Comparison of ENCODE assay signal across 2 cellular contexts in genomic region chr16:2015117-2015946, GRCh38.
A peak's percentile ranks its signal among the peaks of the same experiment; 100 is the strongest.
TF ChIP-seq lines count a peak whose summit lies in the region.

No MANE protein-coding gene starts in this region.

TF ChIP-seq in A549, 52 proteins besides CTCF, POLR2A, EP300 and RAD21:
- 0 out of 2 replicates have a peak, but pooled peaks have one; percentile 68 for TF ChIP-seq TFCP2L1 (CRISPR knock-in tag; IDR thresholded peaks at IDR 0.05)
- 0 out of 2 replicates have a peak, but pooled peaks have one; percentile 17 for TF ChIP-seq E2F6 (IDR thresholded peaks at IDR 0.05; ENCODE audit: borderline replicate concordance, low read depth)
- TF ChIP-seq JUN (IDR thresholded peaks at IDR 0.05) = peak; percentile 69 to 79; a peak in 4 of 5 replicates
- TF ChIP-seq PHF8 (IDR thresholded peaks at IDR 0.05; ENCODE audit: borderline replicate concordance, low read depth) = no peak
- TF ChIP-seq MAFK (IDR thresholded peaks at IDR 0.05; ENCODE audit: partially characterized antibody) = peak; percentile 27
- TF ChIP-seq HES2 (IDR thresholded peaks at IDR 0.05) = peak; percentile 73
- TF ChIP-seq, protein P1, sequence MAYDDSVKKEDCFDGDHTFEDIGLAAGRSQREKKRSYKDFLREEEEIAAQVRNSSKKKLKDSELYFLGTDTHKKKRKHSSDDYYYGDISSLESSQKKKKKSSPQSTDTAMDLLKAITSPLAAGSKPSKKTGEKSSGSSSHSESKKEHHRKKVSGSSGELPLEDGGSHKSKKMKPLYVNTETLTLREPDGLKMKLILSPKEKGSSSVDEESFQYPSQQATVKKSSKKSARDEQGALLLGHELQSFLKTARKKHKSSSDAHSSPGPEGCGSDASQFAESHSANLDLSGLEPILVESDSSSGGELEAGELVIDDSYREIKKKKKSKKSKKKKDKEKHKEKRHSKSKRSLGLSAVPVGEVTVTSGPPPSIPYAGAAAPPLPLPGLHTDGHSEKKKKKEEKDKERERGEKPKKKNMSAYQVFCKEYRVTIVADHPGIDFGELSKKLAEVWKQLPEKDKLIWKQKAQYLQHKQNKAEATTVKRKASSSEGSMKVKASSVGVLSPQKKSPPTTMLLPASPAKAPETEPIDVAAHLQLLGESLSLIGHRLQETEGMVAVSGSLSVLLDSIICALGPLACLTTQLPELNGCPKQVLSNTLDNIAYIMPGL (CRISPR knock-in tag; IDR thresholded peaks at IDR 0.05; ENCODE audit: borderline replicate concordance) = no peak
- peak; percentile 86 to 94 for TF ChIP-seq CEBPB (IDR thresholded peaks at IDR 0.05)
- peak; percentile 71 for TF ChIP-seq HOXB5 (CRISPR knock-in tag; IDR thresholded peaks at IDR 0.05)
- TF ChIP-seq USF2 (IDR thresholded peaks at IDR 0.05) = 0 out of 2 replicates have a peak, but pooled peaks have one; percentile 18
- no peak for TF ChIP-seq HDAC2 (IDR thresholded peaks at IDR 0.05)
- peak; percentile 28; the same call in 1 of the 2 replicates for TF ChIP-seq MYC (IDR thresholded peaks at IDR 0.05; ENCODE audit: borderline replicate concordance, low read length)
- peak; percentile 37; the same call in 1 of the 2 replicates for TF ChIP-seq GATA3 (IDR thresholded peaks at IDR 0.05; ENCODE audit: borderline replicate concordance)
TF ChIP-seq in A549: peak in this region for 10.

TF ChIP-seq in HEK293, 187 proteins besides CTCF, POLR2A, EP300 and RAD21 (continues in another document):
- peak; percentile 33 for TF ChIP-seq ZBTB26 (tag by site-specific recombination; optimal IDR thresholded peaks at IDR 0.05)
- TF ChIP-seq ZNF394 (tag by site-specific recombination; IDR thresholded peaks at IDR 0.05; ENCODE audit: borderline replicate concordance) = no peak
- peak; percentile 59 for TF ChIP-seq SP7 (tag by site-specific recombination; IDR thresholded peaks at IDR 0.05)
- TF ChIP-seq ZBTB21 (tag by site-specific recombination; IDR thresholded peaks at IDR 0.05) = peak; percentile 35; the same call in 1 of the 2 replicates
- no peak for TF ChIP-seq ZSCAN30 (tag by site-specific recombination; IDR thresholded peaks at IDR 0.05)
- no peak for TF ChIP-seq ZNF341 (tag by site-specific recombination; IDR thresholded peaks at IDR 0.05; ENCODE audit: low read depth)
- no peak for TF ChIP-seq ZNF560 (tag by site-specific recombination; IDR thresholded peaks at IDR 0.05; ENCODE audit: borderline replicate concordance)
- no peak for TF ChIP-seq ZNF544 (tag by site-specific recombination; IDR thresholded peaks at IDR 0.05)
- TF ChIP-seq ZNF701 (tag by site-specific recombination; IDR thresholded peaks at IDR 0.05) = no peak
- no peak for TF ChIP-seq ZNF280C (tag by site-specific recombination; IDR thresholded peaks at IDR 0.05)
- TF ChIP-seq, protein P2, sequence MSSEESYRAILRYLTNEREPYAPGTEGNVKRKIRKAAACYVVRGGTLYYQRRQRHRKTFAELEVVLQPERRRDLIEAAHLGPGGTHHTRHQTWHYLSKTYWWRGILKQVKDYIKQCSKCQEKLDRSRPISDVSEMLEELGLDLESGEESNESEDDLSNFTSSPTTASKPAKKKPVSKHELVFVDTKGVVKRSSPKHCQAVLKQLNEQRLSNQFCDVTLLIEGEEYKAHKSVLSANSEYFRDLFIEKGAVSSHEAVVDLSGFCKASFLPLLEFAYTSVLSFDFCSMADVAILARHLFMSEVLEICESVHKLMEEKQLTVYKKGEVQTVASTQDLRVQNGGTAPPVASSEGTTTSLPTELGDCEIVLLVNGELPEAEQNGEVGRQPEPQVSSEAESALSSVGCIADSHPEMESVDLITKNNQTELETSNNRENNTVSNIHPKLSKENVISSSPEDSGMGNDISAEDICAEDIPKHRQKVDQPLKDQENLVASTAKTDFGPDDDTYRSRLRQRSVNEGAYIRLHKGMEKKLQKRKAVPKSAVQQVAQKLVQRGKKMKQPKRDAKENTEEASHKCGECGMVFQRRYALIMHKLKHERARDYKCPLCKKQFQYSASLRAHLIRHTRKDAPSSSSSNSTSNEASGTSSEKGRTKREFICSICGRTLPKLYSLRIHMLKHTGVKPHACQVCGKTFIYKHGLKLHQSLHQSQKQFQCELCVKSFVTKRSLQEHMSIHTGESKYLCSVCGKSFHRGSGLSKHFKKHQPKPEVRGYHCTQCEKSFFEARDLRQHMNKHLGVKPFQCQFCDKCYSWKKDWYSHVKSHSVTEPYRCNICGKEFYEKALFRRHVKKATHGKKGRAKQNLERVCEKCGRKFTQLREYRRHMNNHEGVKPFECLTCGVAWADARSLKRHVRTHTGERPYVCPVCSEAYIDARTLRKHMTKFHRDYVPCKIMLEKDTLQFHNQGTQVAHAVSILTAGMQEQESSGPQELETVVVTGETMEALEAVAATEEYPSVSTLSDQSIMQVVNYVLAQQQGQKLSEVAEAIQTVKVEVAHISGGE (tag by site-specific recombination; conservative IDR thresholded peaks at IDR 0.05; ENCODE audit: low read depth) = no peak
- peak; percentile 72 for TF ChIP-seq SP2 (tag by site-specific recombination; IDR thresholded peaks at IDR 0.05)
- TF ChIP-seq ZXDB (tag by site-specific recombination; IDR thresholded peaks at IDR 0.05) = peak; percentile 62
- TF ChIP-seq ZNF211 (tag by site-specific recombination; IDR thresholded peaks at IDR 0.05; ENCODE audit: low read depth) = no peak
- no peak for TF ChIP-seq ZNF354C (tag by site-specific recombination; IDR thresholded peaks at IDR 0.05; ENCODE audit: borderline replicate concordance, low read depth)
- TF ChIP-seq WT1 (tag by site-specific recombination; IDR thresholded peaks at IDR 0.05) = no peak
- TF ChIP-seq ZNF16 (tag by site-specific recombination; IDR thresholded peaks at IDR 0.05; ENCODE audit: low read depth) = no peak
- TF ChIP-seq PRDM1 (tag by site-specific recombination; IDR thresholded peaks at IDR 0.05) = no peak
- TF ChIP-seq HOXC10 (CRISPR knock-in tag; IDR thresholded peaks at IDR 0.05) = no peak
- TF ChIP-seq SCRT1 (tag by site-specific recombination; IDR thresholded peaks at IDR 0.05; ENCODE audit: borderline replicate concordance) = no peak
- no peak for TF ChIP-seq ZNF138 (tag by site-specific recombination; IDR thresholded peaks at IDR 0.05; ENCODE audit: borderline replicate concordance)
- peak; percentile 100 for TF ChIP-seq KLF1 (tag by site-specific recombination; IDR thresholded peaks at IDR 0.05)
- TF ChIP-seq ZNF623 (tag by site-specific recombination; IDR thresholded peaks at IDR 0.05) = no peak
- no peak for TF ChIP-seq ZNF768 (tag by site-specific recombination; IDR thresholded peaks at IDR 0.05)
- TF ChIP-seq, protein P3, sequence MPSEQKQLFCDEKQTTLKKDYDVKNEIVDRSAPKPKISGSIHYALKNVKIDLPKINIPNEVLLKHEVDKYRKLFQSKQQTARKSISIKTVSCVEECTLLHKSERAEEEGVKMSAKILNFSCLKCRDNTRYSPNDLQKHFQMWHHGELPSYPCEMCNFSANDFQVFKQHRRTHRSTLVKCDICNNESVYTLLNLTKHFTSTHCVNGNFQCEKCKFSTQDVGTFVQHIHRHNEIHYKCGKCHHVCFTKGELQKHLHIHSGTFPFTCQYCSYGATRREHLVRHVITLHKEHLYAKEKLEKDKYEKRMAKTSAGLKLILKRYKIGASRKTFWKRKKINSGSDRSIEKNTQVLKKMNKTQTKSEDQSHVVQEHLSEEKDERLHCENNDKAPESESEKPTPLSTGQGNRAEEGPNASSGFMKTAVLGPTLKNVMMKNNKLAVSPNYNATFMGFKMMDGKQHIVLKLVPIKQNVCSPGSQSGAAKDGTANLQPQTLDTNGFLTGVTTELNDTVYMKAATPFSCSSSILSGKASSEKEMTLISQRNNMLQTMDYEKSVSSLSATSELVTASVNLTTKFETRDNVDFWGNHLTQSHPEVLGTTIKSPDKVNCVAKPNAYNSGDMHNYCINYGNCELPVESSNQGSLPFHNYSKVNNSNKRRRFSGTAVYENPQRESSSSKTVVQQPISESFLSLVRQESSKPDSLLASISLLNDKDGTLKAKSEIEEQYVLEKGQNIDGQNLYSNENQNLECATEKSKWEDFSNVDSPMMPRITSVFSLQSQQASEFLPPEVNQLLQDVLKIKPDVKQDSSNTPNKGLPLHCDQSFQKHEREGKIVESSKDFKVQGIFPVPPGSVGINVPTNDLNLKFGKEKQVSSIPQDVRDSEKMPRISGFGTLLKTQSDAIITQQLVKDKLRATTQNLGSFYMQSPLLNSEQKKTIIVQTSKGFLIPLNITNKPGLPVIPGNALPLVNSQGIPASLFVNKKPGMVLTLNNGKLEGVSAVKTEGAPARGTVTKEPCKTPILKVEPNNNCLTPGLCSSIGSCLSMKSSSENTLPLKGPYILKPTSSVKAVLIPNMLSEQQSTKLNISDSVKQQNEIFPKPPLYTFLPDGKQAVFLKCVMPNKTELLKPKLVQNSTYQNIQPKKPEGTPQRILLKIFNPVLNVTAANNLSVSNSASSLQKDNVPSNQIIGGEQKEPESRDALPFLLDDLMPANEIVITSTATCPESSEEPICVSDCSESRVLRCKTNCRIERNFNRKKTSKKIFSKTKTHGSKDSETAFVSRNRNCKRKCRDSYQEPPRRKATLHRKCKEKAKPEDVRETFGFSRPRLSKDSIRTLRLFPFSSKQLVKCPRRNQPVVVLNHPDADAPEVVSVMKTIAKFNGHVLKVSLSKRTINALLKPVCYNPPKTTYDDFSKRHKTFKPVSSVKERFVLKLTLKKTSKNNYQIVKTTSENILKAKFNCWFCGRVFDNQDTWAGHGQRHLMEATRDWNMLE (tag by site-specific recombination; conservative IDR thresholded peaks at IDR 0.05; ENCODE audit: low read depth) = no peak
- TF ChIP-seq ZNF121 (tag by site-specific recombination; IDR thresholded peaks at IDR 0.05) = no peak
- no peak for TF ChIP-seq GLI2 (tag by site-specific recombination; IDR thresholded peaks at IDR 0.05; ENCODE audit: borderline replicate concordance, low read depth)
- TF ChIP-seq ZBTB1 (tag by site-specific recombination; IDR thresholded peaks at IDR 0.05) = no peak
- TF ChIP-seq ZNF26 (tag by site-specific recombination; IDR thresholded peaks at IDR 0.05) = no peak
- no peak for TF ChIP-seq ZNF426 (tag by site-specific recombination; IDR thresholded peaks at IDR 0.05)
- TF ChIP-seq ZNF624 (tag by site-specific recombination; IDR thresholded peaks at IDR 0.05) = no peak
- TF ChIP-seq FEZF1 (tag by site-specific recombination; IDR thresholded peaks at IDR 0.05) = no peak; the same call in 1 of the 2 replicates
- TF ChIP-seq ZNF416 (tag by site-specific recombination; IDR thresholded peaks at IDR 0.05) = no peak
- TF ChIP-seq ZNF239 (tag by site-specific recombination; IDR thresholded peaks at IDR 0.05) = no peak
- TF ChIP-seq ZNF488 (tag by site-specific recombination; IDR thresholded peaks at IDR 0.05) = no peak
- no peak for TF ChIP-seq ZNF155 (tag by site-specific recombination; IDR thresholded peaks at IDR 0.05)
- no peak for TF ChIP-seq ZIC2 (tag by site-specific recombination; IDR thresholded peaks at IDR 0.05)
- no peak for TF ChIP-seq ZNF837 (tag by site-specific recombination; IDR thresholded peaks at IDR 0.05)
- no peak for TF ChIP-seq SCRT2 (tag by site-specific recombination; IDR thresholded peaks at IDR 0.05)
- TF ChIP-seq, protein P4, sequence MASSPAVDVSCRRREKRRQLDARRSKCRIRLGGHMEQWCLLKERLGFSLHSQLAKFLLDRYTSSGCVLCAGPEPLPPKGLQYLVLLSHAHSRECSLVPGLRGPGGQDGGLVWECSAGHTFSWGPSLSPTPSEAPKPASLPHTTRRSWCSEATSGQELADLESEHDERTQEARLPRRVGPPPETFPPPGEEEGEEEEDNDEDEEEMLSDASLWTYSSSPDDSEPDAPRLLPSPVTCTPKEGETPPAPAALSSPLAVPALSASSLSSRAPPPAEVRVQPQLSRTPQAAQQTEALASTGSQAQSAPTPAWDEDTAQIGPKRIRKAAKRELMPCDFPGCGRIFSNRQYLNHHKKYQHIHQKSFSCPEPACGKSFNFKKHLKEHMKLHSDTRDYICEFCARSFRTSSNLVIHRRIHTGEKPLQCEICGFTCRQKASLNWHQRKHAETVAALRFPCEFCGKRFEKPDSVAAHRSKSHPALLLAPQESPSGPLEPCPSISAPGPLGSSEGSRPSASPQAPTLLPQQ (tag by site-specific recombination; IDR thresholded peaks at IDR 0.05) = peak; percentile 54
- TF ChIP-seq ZNF555 (tag by site-specific recombination; conservative IDR thresholded peaks at IDR 0.05) = no peak
